ENCODE assay signal across 25 cellular contexts in the genomic region with DNA sequence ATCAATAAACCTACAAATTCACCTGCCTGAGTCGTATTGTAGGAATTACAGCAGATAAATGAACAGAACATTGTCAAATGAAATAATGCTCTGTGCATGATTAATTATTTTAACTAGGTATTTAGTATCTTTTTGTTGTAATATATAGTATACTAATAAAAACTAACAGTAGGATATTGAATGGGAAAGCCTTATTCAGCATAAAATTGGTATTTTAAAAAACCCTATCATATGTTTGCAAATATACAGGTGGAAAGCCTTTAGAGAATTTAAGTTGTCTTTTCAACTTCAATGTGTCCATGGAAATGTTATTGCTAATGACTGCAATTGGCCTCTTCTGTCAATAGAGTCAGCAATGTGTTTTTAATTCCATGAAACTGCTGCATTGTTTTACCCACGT.
"Had no signal": no experiment of that assay in that cellular context is flagged by ENCODE, and none has a peak within 500 bp of the region (broad histone marks: within the 10 kb centered on the region; RNA-seq: fewer than 3 reads in every experiment).

No MANE protein-coding gene starts in this region.

- H3K36me3 ChIP-seq: left ventricle myocardium inferior, pancreas, prostate gland, sigmoid colon, spleen, stomach, thyroid gland, transverse colon, upper lobe of left lung, vagina had no signal

- H3K36me3 Mint-ChIP-seq: memory B cell; natural killer cell treated with Interleukin-12 subunit alpha and Interleukin-12 subunit beta and Interleukin-15 and Interleukin-18, amount 100 ng/mL, for 72 hours; stimulated activated effector memory CD8-positive, alpha-beta T cell treated with anti-CD3 and anti-CD28 coated beads, Interleukin-12 subunit alpha, Interleukin-12 subunit beta, amount 100 ng/mL, for 72 hours had no signal

- H3K9me3 Mint-ChIP-seq: memory B cell; natural killer cell treated with Interleukin-12 subunit alpha and Interleukin-12 subunit beta and Interleukin-15 and Interleukin-18, amount 100 ng/mL, for 72 hours; neural crest cell; stimulated activated effector memory CD8-positive, alpha-beta T cell treated with anti-CD3 and anti-CD28 coated beads, Interleukin-12 subunit alpha, Interleukin-12 subunit beta, amount 100 ng/mL, for 72 hours had no signal

- H3K4me1 ChIP-seq: pancreas, prostate gland, sigmoid colon, stomach, thyroid gland, transverse colon, upper lobe of left lung, vagina had no signal

- ATAC-seq: naive thymus-derived CD4-positive, alpha-beta T cell; natural killer cell treated with Interleukin-12 subunit alpha and Interleukin-12 subunit beta and Interleukin-15 and Interleukin-18, amount 100 ng/mL, for 72 hours; pancreas; right cardiac atrium; stimulated activated effector memory CD8-positive, alpha-beta T cell treated with anti-CD3 and anti-CD28 coated beads, Interleukin-12 subunit alpha, Interleukin-12 subunit beta, amount 100 ng/mL, for 72 hours; stimulated activated naive CD8-positive, alpha-beta T cell treated with anti-CD3 and anti-CD28 coated beads, Interleukin-15, Interleukin-2, amounts not matched to agents 100 U/mL and 50 U/mL, for 24 hours had no signal

- H3K27ac ChIP-seq: left ventricle myocardium inferior, pancreas, prostate gland, sigmoid colon, spleen, stomach, testis, thyroid gland, transverse colon, upper lobe of left lung, vagina had no signal

- H3K4me3 ChIP-seq: left ventricle myocardium inferior, mucosa of descending colon, pancreas, prostate gland, sigmoid colon, spleen, stomach, testis, thyroid gland, transverse colon, upper lobe of left lung, vagina had no signal

- DNase-seq: islet precursor cell; left ventricle myocardium inferior; midbrain; mucosa of descending colon; naive thymus-derived CD4-positive, alpha-beta T cell; nucleus accumbens; pancreas; posterior cingulate gyrus; retina; right cardiac atrium; sigmoid colon; spleen; stimulated activated CD4-positive, alpha-beta T cell treated with anti-CD3 and anti-CD28 coated beads, Interleukin-4, amount 100 ng/mL, for 24 hours; stimulated activated naive CD8-positive, alpha-beta T cell treated with anti-CD3 and anti-CD28 coated beads, Interleukin-15, Interleukin-2, amounts not matched to agents 100 U/mL and 50 U/mL, for 24 hours; stomach; testis; thyroid gland; transverse colon; upper lobe of left lung had no signal

- H3K27me3 ChIP-seq: pancreas, sigmoid colon, spleen, stomach, testis, thyroid gland, transverse colon, upper lobe of left lung, vagina had no signal

- H3K9me3 ChIP-seq: left ventricle myocardium inferior, mucosa of descending colon, pancreas, prostate gland, sigmoid colon, spleen, stomach, testis, thyroid gland, transverse colon, upper lobe of left lung, vagina had no signal

- H3K4me1 Mint-ChIP-seq: neural crest cell had no signal

- H3K27ac Mint-ChIP-seq: memory B cell; naive thymus-derived CD4-positive, alpha-beta T cell; natural killer cell treated with Interleukin-12 subunit alpha and Interleukin-12 subunit beta and Interleukin-15 and Interleukin-18, amount 100 ng/mL, for 72 hours; stimulated activated effector memory CD8-positive, alpha-beta T cell treated with anti-CD3 and anti-CD28 coated beads, Interleukin-12 subunit alpha, Interleukin-12 subunit beta, amount 100 ng/mL, for 72 hours had no signal

- H3K4me3 Mint-ChIP-seq: memory B cell; naive thymus-derived CD4-positive, alpha-beta T cell; natural killer cell treated with Interleukin-12 subunit alpha and Interleukin-12 subunit beta and Interleukin-15 and Interleukin-18, amount 100 ng/mL, for 72 hours; neural crest cell; stimulated activated effector memory CD8-positive, alpha-beta T cell treated with anti-CD3 and anti-CD28 coated beads, Interleukin-12 subunit alpha, Interleukin-12 subunit beta, amount 100 ng/mL, for 72 hours had no signal
